Comparison of ENCODE assay signal across 9 cellular contexts in the genomic region with DNA sequence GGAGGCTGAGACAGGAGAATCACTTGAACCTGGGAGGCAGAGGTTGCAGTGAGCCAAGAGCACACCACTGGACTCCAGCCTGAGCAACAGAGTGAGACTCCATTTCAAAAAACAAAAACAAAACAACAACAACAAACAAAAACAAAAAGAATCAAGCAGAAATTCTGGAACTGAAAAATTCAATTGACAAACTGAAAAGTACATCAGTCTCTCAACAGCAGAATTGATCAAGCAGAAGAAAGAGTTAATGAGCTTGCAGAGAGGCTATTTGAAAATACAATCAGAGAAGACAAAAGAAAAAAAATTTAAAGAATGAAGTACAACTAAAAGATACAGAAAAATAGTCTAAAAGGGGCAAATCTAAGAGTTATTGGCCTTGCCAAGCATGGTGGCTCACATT. TPM values are rescaled to one million over a fixed set of nuclear protein-coding genes. Genes with fewer than 3 reads are reported as not detected.
"Had no signal": no experiment of that assay in that cellular context is flagged by ENCODE, and none has a peak within 500 bp of the region (broad histone marks: within the 10 kb centered on the region; RNA-seq: fewer than 3 reads in every experiment).

No MANE protein-coding gene starts in this region.

- H3K4me3 ChIP-seq: GM12878 had no signal

- FAIRE-seq: G401.6, GM12878, GM12891, GM12892, GM18507, GM19239 had no signal

- DNase-seq: GDM1, GF-D8 had no signal

- ATAC-seq: GM12878 had no signal

RNA-seq across cellular contexts. Expression of gene EFHB, which starts 22.6 kb away (rescaled TPM):
- total RNA-seq: G401 had no signal
